ENCODE assay signal across 9 cellular contexts in the genomic region with DNA sequence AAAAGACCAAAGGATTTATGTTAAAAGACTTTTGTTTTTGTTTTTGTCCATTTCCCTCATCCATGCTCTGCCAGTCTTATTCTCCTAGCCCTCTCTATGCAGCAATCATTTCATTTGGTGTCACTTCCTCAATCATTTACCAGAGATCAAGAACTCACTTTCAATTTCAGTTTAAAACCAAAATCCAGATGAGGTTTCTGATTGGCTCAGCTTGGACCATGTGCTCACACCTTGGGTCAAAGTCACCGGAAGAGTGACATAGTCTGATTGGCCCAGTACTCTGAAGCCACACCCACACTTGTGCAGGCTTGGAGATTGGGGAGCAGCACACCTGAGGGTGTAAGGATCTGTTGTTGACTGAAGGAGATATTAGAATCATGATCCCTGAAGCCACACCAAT.
A peak's percentile ranks its signal among the peaks of the same experiment; 100 is the strongest.
DNase-seq lines count a peak whose midpoint lies in the region; ATAC-seq and FAIRE-seq lines count a peak whose summit lies in the region.
"Had no signal": no experiment of that assay in that cellular context is flagged by ENCODE, and none has a peak within 500 bp of the region (broad histone marks: within the 10 kb centered on the region; RNA-seq: fewer than 3 reads in every experiment).

No MANE protein-coding gene starts in this region.

- ATAC-seq in GM21526 (IDR thresholded peaks at IDR 0.05; ENCODE audit: low FRiP score, unreplicated experiment) (peak; percentile 86), HG03575 (IDR thresholded peaks at IDR 0.05; ENCODE audit: extremely low read depth, insufficient number of reproducible peaks, low FRiP score, unreplicated experiment) (peak; percentile 59)
- peak; percentile 86 for ATAC-seq in stimulated activated memory B cell treated with anti-CD40 and anti-IgM and Interleukin-4, amounts not matched to agents 10 μg/mL and 1 μg/mL and 100 μg/mL, for 72 hours
- ATAC-seq: K562 had no signal

- no peaks in the 10 kb centered on the region for H3K36me3 Mint-ChIP-seq in stimulated activated memory B cell treated with anti-CD40 and anti-IgM and Interleukin-4, amounts not matched to agents 10 μg/mL and 1 μg/mL and 100 μg/mL, for 72 hours

- peak overlapping the region; percentile 83 for H3K27ac ChIP-seq in caudate nucleus (ENCODE audit: low read depth, low read length)

- no peak overlapping the region for H3K27ac Mint-ChIP-seq in stimulated activated memory B cell treated with anti-CD40 and anti-IgM and Interleukin-4, amounts not matched to agents 10 μg/mL and 1 μg/mL and 100 μg/mL, for 72 hours

- peak; percentile 93 for FAIRE-seq in GM18507 (lab: Jason Lieb, UNC)
- FAIRE-seq: K562 had no signal

- no peaks in the 10 kb centered on the region for H3K4me1 Mint-ChIP-seq in stimulated activated memory B cell treated with anti-CD40 and anti-IgM and Interleukin-4, amounts not matched to agents 10 μg/mL and 1 μg/mL and 100 μg/mL, for 72 hours

- DNase-seq in GM18507 (ENCODE audit: extremely low spot score, insufficient read length, low read depth): peak; percentile 39
- peak in 1 of 61 donors; percentile 12 for DNase-seq in caudate nucleus (lab: John Stamatoyannopoulos, UW)
- DNase-seq in NCI-H1048 (lab: John Stamatoyannopoulos, UW): no peak
- no peak for DNase-seq in RKO (ENCODE audit: low spot score)
- DNase-seq in NCI-H446 (lab: John Stamatoyannopoulos, UW): no peak

- H3K27me3 Mint-ChIP-seq in stimulated activated memory B cell treated with anti-CD40 and anti-IgM and Interleukin-4, amounts not matched to agents 10 μg/mL and 1 μg/mL and 100 μg/mL, for 72 hours: no peaks in the 10 kb centered on the region

- H3K4me3 Mint-ChIP-seq in stimulated activated memory B cell treated with anti-CD40 and anti-IgM and Interleukin-4, amounts not matched to agents 10 μg/mL and 1 μg/mL and 100 μg/mL, for 72 hours: no peak overlapping the region

- H3K9me3 Mint-ChIP-seq in stimulated activated memory B cell treated with anti-CD40 and anti-IgM and Interleukin-4, amounts not matched to agents 10 μg/mL and 1 μg/mL and 100 μg/mL, for 72 hours: no peaks in the 10 kb centered on the region
